ENCODE assay signal across 24 cellular contexts in genomic region chr15:98997755-98998154, GRCh38. TPM values are rescaled to one million over a fixed set of nuclear protein-coding genes. Genes with fewer than 3 reads are reported as not detected.
"Had no signal": no experiment of that assay in that cellular context is flagged by ENCODE, and none has a peak within 500 bp of the region (broad histone marks: within the 10 kb centered on the region; RNA-seq: fewer than 3 reads in every experiment).

No MANE protein-coding gene starts in this region.

- H3K4me3 ChIP-seq: K562, SJCRH30 had no signal

- DNase-seq: Kasumi-1, MM.1S, NCI-H1092 treated with DMSO at 0.1 percent for 48 hours, NCI-H1436, NCI-H187, NCI-H2029, NCI-H2081 treated with DMSO at 0.1 percent for 48 hours, NCI-H2227 treated with DMSO at 0.1 percent for 48 hours, NCI-H524 treated with DMSO at 0.1 percent for 48 hours, NCI-H69, NCI-H774, PC-3, SHP77 treated with DMSO at 0.1 percent for 48 hours, SJCRH30 had no signal

- H3K27me3 ChIP-seq: SJCRH30 had no signal

- H3K36me3 Mint-ChIP-seq: IgD-negative memory B cell had no signal

- H3K4me1 Mint-ChIP-seq: IgD-negative memory B cell had no signal

- H3K9ac ChIP-seq: KMS-11 had no signal

- H3K36me3 ChIP-seq: SJCRH30 had no signal

- H3K4me2 ChIP-seq: KMS-11 had no signal

- H3K27ac Mint-ChIP-seq: IgD-negative memory B cell had no signal

- H3K4me1 ChIP-seq: SJCRH30 had no signal

- H3K4me3 Mint-ChIP-seq: IgD-negative memory B cell had no signal

- H3K27ac ChIP-seq: HL-60, KMS-11, SJCRH30 had no signal

- ATAC-seq: K562, Panc1, PC-3, Right ventricle myocardium inferior, SK-N-SH treated with all-trans-retinoic acid at 6 μM for 48 hours had no signal

RNA-seq across cellular contexts. Expression of gene PGPEP1L, which starts 9.8 kb away (rescaled TPM):
- total RNA-seq: M059J, NCI-H460, PC-3, RPMI7951, SJCRH30 had no signal
